Comparison of ENCODE assay signal across 8 cellular contexts in genomic region chr1:203860396-203860951, GRCh38. TPM values are rescaled to one million over a fixed set of nuclear protein-coding genes. Genes with fewer than 3 reads are reported as not detected.
DNase-seq lines count a peak whose midpoint lies in the region; ATAC-seq lines count a peak whose summit lies in the region.

No MANE protein-coding gene starts in this region.

- POLR2A ChIA-PET in activated CD4-positive, alpha-beta T cell treated with anti-CD3 and anti-CD28 coated beads for 36 hours (lab: Charles Lee): interaction anchor here (0.6 to 0.7 kb wide), 2 partner anchors 34 to 1047 kb away, joined by 3 read pairs; no protein-coding TSS in a partner anchor

- intact Hi-C loops in activated CD4-positive, alpha-beta T cell treated with anti-CD3 and anti-CD28 coated beads for 36 hours (cut with DNase I, micrococcal nuclease): loop anchor here (2.0 to 10.0 kb wide), 9 partner anchors 234 to 1350 kb away; partner anchors contain the start of genes ATP2B4 (in 1 of the 2), DSTYK (in 1 of the 2), PPP1R15B (in 1 of the 2) and RABIF (in 1 of the 2)

- CTCF ChIA-PET in activated CD4-positive, alpha-beta T cell treated with anti-CD3 and anti-CD28 coated beads for 36 hours (lab: Charles Lee): interaction anchor here (0.6 to 2.5 kb wide), 13 partner anchors 10 to 947 kb away, joined by 3 to 15 read pairs (median 3); no protein-coding TSS in a partner anchor

- H3K27ac ChIP-seq in SJSA1 (peak overlapping the region; percentile 15), rectal smooth muscle tissue (ENCODE audit: low read depth, low read length) (no peak overlapping the region)

- peaks cover 42% of the 10 kb centered on the region for H3K4me1 ChIP-seq in SJSA1 (replicated peaks)
- H3K4me1 ChIP-seq in rectal smooth muscle tissue (ENCODE audit: control insufficient read depth, insufficient read depth, low read length): peaks cover 6% of the 10 kb centered on the region

- H3K27me3 ChIP-seq in SJSA1 (replicated peaks) (no peaks in the 10 kb centered on the region), rectal smooth muscle tissue (ENCODE audit: control insufficient read depth, insufficient read depth, low read length) (no peaks in the 10 kb centered on the region)

- ATAC-seq in activated CD4-positive, alpha-beta T cell treated with anti-CD3 and anti-CD28 coated beads for 36 hours: no peak
- peak; percentile 87 for ATAC-seq in esophagus mucosa
- no peak for ATAC-seq in HG03342 (IDR thresholded peaks at IDR 0.05; ENCODE audit: unreplicated experiment)
- no peak for ATAC-seq in HG03108 (IDR thresholded peaks at IDR 0.05; ENCODE audit: unreplicated experiment)

- no peaks in the 10 kb centered on the region for H3K27me3 Mint-ChIP-seq in activated CD4-positive, alpha-beta T cell treated with anti-CD3 and anti-CD28 coated beads for 36 hours

- H3K9me3 ChIP-seq in SJSA1 (replicated peaks): no peaks in the 10 kb centered on the region

- no peak overlapping the region for H3K9ac ChIP-seq in rectal smooth muscle tissue (ENCODE audit: low read length)

- peak overlapping the region; percentile 99 for H3K27ac Mint-ChIP-seq in activated CD4-positive, alpha-beta T cell treated with anti-CD3 and anti-CD28 coated beads for 36 hours

- H3K36me3 ChIP-seq in SJSA1 (peaks cover 38% of the 10 kb centered on the region), rectal smooth muscle tissue (ENCODE audit: control insufficient read depth, insufficient read depth, low read length) (peaks cover 3% of the 10 kb centered on the region)

- no peaks in the 10 kb centered on the region for H3K9me3 Mint-ChIP-seq in activated CD4-positive, alpha-beta T cell treated with anti-CD3 and anti-CD28 coated beads for 36 hours (ENCODE audit: low read depth)

- H3K36me3 Mint-ChIP-seq in activated CD4-positive, alpha-beta T cell treated with anti-CD3 and anti-CD28 coated beads for 36 hours (ENCODE audit: low read depth): peaks cover 32% of the 10 kb centered on the region

- DNase-seq in activated CD4-positive, alpha-beta T cell treated with anti-CD3 and anti-CD28 coated beads for 36 hours: no peak
- no peak for DNase-seq in activated CD4-positive, alpha-beta T cell treated with anti-CD3 and anti-CD28 coated beads, Interleukin-2, amount 50 U/mL, for 4 hours
- DNase-seq in SJSA1 (ENCODE audit: low read depth in 1 of 2, low spot score in 2 of 2) (peak; percentile 49 to 53), HuH-7 (ENCODE audit: low spot score) (no peak)

- peak overlapping the region; percentile 73 for H3K4me3 ChIP-seq in SJSA1
- H3K4me3 ChIP-seq in rectal smooth muscle tissue (ENCODE audit: low read length): peak overlapping the region; percentile 6

- H3K4me1 Mint-ChIP-seq in activated CD4-positive, alpha-beta T cell treated with anti-CD3 and anti-CD28 coated beads for 36 hours: peaks cover 8% of the 10 kb centered on the region

- H3K4me3 Mint-ChIP-seq in activated CD4-positive, alpha-beta T cell treated with anti-CD3 and anti-CD28 coated beads for 36 hours: peak overlapping the region; percentile 100

RNA-seq across cellular contexts. Expression of gene SNRPE, which starts 0.9 kb away (rescaled TPM):
- total RNA-seq in activated CD4-positive, alpha-beta T cell treated with anti-CD3 and anti-CD28 coated beads for 36 hours: 100 to 1,000 TPM; 211 to 416 TPM
- total RNA-seq in SJSA1 (2014; rRNA removed; shearing (Covaris generic)): 132 and 160 TPM in 2 replicates
- total RNA-seq in esophagus mucosa: 67.4 TPM

Comparison
In these comparisons a context has a peak if more than half of its experiments do, and no peak if none do; other contexts are left out.
1. DNase-seq: peak in SJSA1 (2 of 2); none in activated CD4-positive, alpha-beta T cell treated with anti-CD3 and anti-CD28 coated beads for 36 hours (single experiment), activated CD4-positive, alpha-beta T cell treated with anti-CD3 and anti-CD28 coated beads, Interleukin-2, amount 50 U/mL, for 4 hours (0 of 2) and HuH-7 (single experiment).